In the genomic region with DNA sequence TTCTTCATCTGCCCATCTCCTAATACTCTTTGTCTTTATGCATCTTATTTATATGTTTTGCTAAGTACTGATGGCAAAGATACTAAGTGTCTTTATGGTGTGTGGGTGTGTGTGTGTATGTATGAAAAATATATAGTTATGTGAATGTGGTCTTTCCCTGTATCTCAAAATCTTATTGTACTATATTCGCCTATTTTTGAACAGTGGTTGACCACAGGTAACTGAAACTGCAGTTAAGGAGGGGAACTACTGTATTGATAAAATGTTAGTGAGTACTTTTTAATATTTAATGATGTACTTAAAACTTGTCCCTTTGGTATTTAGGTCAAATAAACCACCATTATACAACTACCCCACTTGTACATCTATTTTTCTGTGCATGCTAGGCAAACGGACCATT, we compare ENCODE assay signal across 23 cellular contexts.
A peak's percentile ranks its signal among the peaks of the same experiment; 100 is the strongest.
DNase-seq lines count a peak whose midpoint lies in the region; ATAC-seq and TF ChIP-seq lines count a peak whose summit lies in the region.
"Had no signal": no experiment of that assay in that cellular context is flagged by ENCODE, and none has a peak within 500 bp of the region (broad histone marks: within the 10 kb centered on the region; RNA-seq: fewer than 3 reads in every experiment).

No MANE protein-coding gene starts in this region.

- no peak overlapping the region for H2BK5ac ChIP-seq in neuronal stem cell (ENCODE audit: low read length)

- H3K4me3 ChIP-seq in KMS-11 (IDR thresholded peaks at IDR 0.05; ENCODE audit: insufficient read depth, low read depth, low read length) (no peak overlapping the region), neuronal stem cell (ENCODE audit: low read length in 2 of 2) (no peak overlapping the region)
- H3K4me3 ChIP-seq: BLaER1 had no signal

- H3K18ac ChIP-seq in neuronal stem cell (ENCODE audit: low read length), result no peak overlapping the region

- DNase-seq in immature natural killer cell (no peak), neuronal stem cell (ENCODE audit: low spot score) (no peak)
- DNase-seq: Calu3; CD8-positive, alpha-beta memory T cell; DMS153; KBM-7; NCI-H1105; NCI-H146; NCI-H2029; NCI-H226; NCI-H524; NCI-H774; SIG-M5; SK-N-SH had no signal

- H3K4me2 ChIP-seq in KMS-11 (peak overlapping the region; percentile 53), neuronal stem cell (ENCODE audit: insufficient read depth, low read length, poor library complexity, severe bottlenecking) (no peak overlapping the region)
- H3K4me2 ChIP-seq: BLaER1, SK-N-SH had no signal

- peaks cover 0 to 2% (median 0%) of the 10 kb centered on the region in 3 donors for H3K27me3 Mint-ChIP-seq in immature natural killer cell (ENCODE audit: low read depth in 3 of 3)
- H3K27me3 Mint-ChIP-seq: CD8-positive, alpha-beta memory T cell had no signal

- no peak overlapping the region for H3K9ac ChIP-seq in KMS-11
- no peak overlapping the region for H3K9ac ChIP-seq in neuronal stem cell (ENCODE audit: low read depth, low read length, poor library complexity)
- H3K9ac ChIP-seq: BLaER1, SK-N-SH had no signal

- H3K4me3 Mint-ChIP-seq in immature natural killer cell, result no peak overlapping the region
- H3K4me3 Mint-ChIP-seq: CD8-positive, alpha-beta memory T cell had no signal

- no peak for TF ChIP-seq CTCF in KMS-11 (conservative IDR thresholded peaks at IDR 0.05; ENCODE audit: low read depth, low read length)

- H3K36me3 ChIP-seq in KMS-11 (ENCODE audit: insufficient read depth) (no peaks in the 10 kb centered on the region), neuronal stem cell (replicated peaks in 1 of 2; ENCODE audit: control insufficient read depth in 2 of 2, insufficient read depth in 2 of 2, low read length in 2 of 2) (no peaks in the 10 kb centered on the region)

- H2BK120ac ChIP-seq in neuronal stem cell (ENCODE audit: low read depth, low read length), result no peak overlapping the region

- H3K4me1 ChIP-seq in KMS-11 (ENCODE audit: low read depth, poor library complexity, severe bottlenecking), result peaks cover 28% of the 10 kb centered on the region
- H3K4me1 ChIP-seq in neuronal stem cell (ENCODE audit: control insufficient read depth in 2 of 2, insufficient read depth in 1 of 2, low read depth in 1 of 2, low read length in 2 of 2), result no peaks in the 10 kb centered on the region
- H3K4me1 ChIP-seq: BLaER1 had no signal

- no peak overlapping the region for H3K4ac ChIP-seq in neuronal stem cell (ENCODE audit: low read length)

- peaks cover 0 to 10% (median 0%) of the 10 kb centered on the region in 3 donors for H3K36me3 Mint-ChIP-seq in immature natural killer cell

- H3K79me2 ChIP-seq in KMS-11 (ENCODE audit: insufficient read depth, low read depth), result peaks cover 8% of the 10 kb centered on the region; the same call in 1 of the 2 replicates

- no peak overlapping the region for H4K91ac ChIP-seq in neuronal stem cell (ENCODE audit: low read depth, low read length, poor library complexity)

- no peak overlapping the region for H2BK12ac ChIP-seq in neuronal stem cell (ENCODE audit: low read length)

- H3K79me1 ChIP-seq in neuronal stem cell (ENCODE audit: low read depth, low read length), result peaks cover 3% of the 10 kb centered on the region

- no peaks in the 10 kb centered on the region for H3K27me3 ChIP-seq in KMS-11 (ENCODE audit: insufficient read depth, low read depth)
- H3K27me3 ChIP-seq in neuronal stem cell (ENCODE audit: control insufficient read depth in 3 of 3, insufficient read depth in 3 of 3, low read depth in 1 of 3, low read length in 3 of 3), result no peaks in the 10 kb centered on the region
- H3K27me3 ChIP-seq: BLaER1 had no signal

- peak; percentile 57 for ATAC-seq in GM18498 (IDR thresholded peaks at IDR 0.05; ENCODE audit: unreplicated experiment)
- peak; percentile 55 for ATAC-seq in GM18858 (IDR thresholded peaks at IDR 0.05; ENCODE audit: unreplicated experiment)
- no peak for ATAC-seq in GM21381 (IDR thresholded peaks at IDR 0.05; ENCODE audit: unreplicated experiment)
- no peak for ATAC-seq in GM21786 (IDR thresholded peaks at IDR 0.05; ENCODE audit: unreplicated experiment)
- ATAC-seq: HepG2, Panc1 had no signal

- H3K27ac Mint-ChIP-seq in immature natural killer cell, result peak overlapping the region in 5 of 6 donors; percentile 0 to 37 (median 29)

- no CpG with 5 or more reads among the region's 2 CpGs for WGBS in neuronal stem cell (ENCODE audit: extremely low coverage in 2 of 2, insufficient read length in 2 of 2, insufficient replicate concordance in 1 of 2), 2 donors

- H3K14ac ChIP-seq in neuronal stem cell (ENCODE audit: low read length), result no peak overlapping the region

- H2AFZ ChIP-seq in KMS-11 (ENCODE audit: low read depth) (no peak overlapping the region), neuronal stem cell (ENCODE audit: low read length) (no peak overlapping the region)

- no peaks in the 10 kb centered on the region for H4K20me1 ChIP-seq in KMS-11 (ENCODE audit: insufficient read depth)
- H4K20me1 ChIP-seq: BLaER1 had no signal

- H3K27ac ChIP-seq in KMS-11 (no peak overlapping the region; the same call in 1 of the 2 replicates), neuronal stem cell (replicated peaks; ENCODE audit: low read length) (no peak overlapping the region)
- H3K27ac ChIP-seq: BLaER1, HL-60 had no signal

- H2AK5ac ChIP-seq in neuronal stem cell (ENCODE audit: low read depth, low read length), result no peak overlapping the region

- no peaks in the 10 kb centered on the region for H3K9me3 Mint-ChIP-seq in immature natural killer cell
- H3K9me3 Mint-ChIP-seq: CD8-positive, alpha-beta memory T cell had no signal

- peaks cover 74 to 97% of the 10 kb centered on the region in 2 donors for H3K4me1 Mint-ChIP-seq in immature natural killer cell

- H4K8ac ChIP-seq in neuronal stem cell (ENCODE audit: low read depth, low read length), result no peak overlapping the region

- H3K23ac ChIP-seq in neuronal stem cell (ENCODE audit: low read depth, low read length, poor library complexity), result no peak overlapping the region

- H2BK15ac ChIP-seq in neuronal stem cell (ENCODE audit: low read length), result no peak overlapping the region

- peaks cover 0 to 2% of the 10 kb centered on the region in 2 donors for H3K9me3 ChIP-seq in neuronal stem cell (replicated peaks in 1 of 2; ENCODE audit: control insufficient read depth in 2 of 2, insufficient read depth in 1 of 2, low read depth in 1 of 2, low read length in 2 of 2)
- H3K9me3 ChIP-seq: BLaER1, SK-N-SH had no signal

Comparison
In these comparisons a context has a peak if more than half of its experiments do, and no peak if none do; other contexts are left out.
1. ATAC-seq: peak in GM18498 (single experiment) and GM18858 (single experiment); none in GM21381 (single experiment) and GM21786 (single experiment).